ENCODE assay signal across 8 cellular contexts in genomic region chr13:30796132-30796832, GRCh38.
DNase-seq lines count a peak whose midpoint lies in the region; ATAC-seq and TF ChIP-seq lines count a peak whose summit lies in the region.

No MANE protein-coding gene starts in this region.

- H3K9me3 ChIP-seq in T-helper 17 cell (ENCODE audit: control insufficient read depth, low read length, poor library complexity, severe bottlenecking) (no peaks in the 10 kb centered on the region), upper lobe of right lung (no peaks in the 10 kb centered on the region), BE2C (no peaks in the 10 kb centered on the region; the same call in 1 of the 2 replicates)

- DNase-seq in stimulated activated CD4-positive, alpha-beta T cell treated with anti-CD3 and anti-CD28 coated beads, Interleukin-15, amount 100 ng/mL, for 24 hours = peak; percentile 16
- DNase-seq in stimulated activated CD4-positive, alpha-beta T cell treated with anti-CD3 and anti-CD28 coated beads, Interleukin-2, amount 100 ng/mL, for 24 hours = no peak
- DNase-seq in T-helper 17 cell (no peak), fibroblast of villous mesenchyme (ENCODE audit: low read depth) (peak; percentile 57), upper lobe of right lung (no peak), BE2C (no peak)

- no peaks in the 10 kb centered on the region for H3K36me3 Mint-ChIP-seq in T-helper 17 cell (ENCODE audit: low read depth)

- intact Hi-C loops in upper lobe of right lung (cut with DNase I) = no loop called here

- ATAC-seq in T-helper 17 cell (peak; percentile 61), upper lobe of right lung (peak; percentile 45), HG02642 (IDR thresholded peaks at IDR 0.05; ENCODE audit: poor library complexity, unreplicated experiment) (no peak), GM21737 (IDR thresholded peaks at IDR 0.05; ENCODE audit: unreplicated experiment) (no peak)

- H3K27me3 ChIP-seq in upper lobe of right lung = no peaks in the 10 kb centered on the region
- no peaks in the 10 kb centered on the region for H3K27me3 ChIP-seq in BE2C

- no peaks in the 10 kb centered on the region for H3K27me3 Mint-ChIP-seq in T-helper 17 cell

- H3K4me3 ChIP-seq in fibroblast of villous mesenchyme (ENCODE audit: low read depth, low read length) (no peak overlapping the region), upper lobe of right lung (peak overlapping the region; percentile 12), BE2C (ENCODE audit: low read depth, low read length) (no peak overlapping the region)

- H3K4me1 ChIP-seq in upper lobe of right lung (peaks cover 19% of the 10 kb centered on the region), BE2C (peaks cover 18% of the 10 kb centered on the region)

- H3K36me3 ChIP-seq in upper lobe of right lung (no peaks in the 10 kb centered on the region), BE2C (no peaks in the 10 kb centered on the region)

- no peak overlapping the region for H3K27ac ChIP-seq in upper lobe of right lung

- TF ChIP-seq CTCF in fibroblast of villous mesenchyme (IDR thresholded peaks at IDR 0.05; ENCODE audit: insufficient read depth, low read depth, low read length) (no peak), upper lobe of right lung (IDR thresholded peaks at IDR 0.05) (peak; percentile 6), BE2C (IDR thresholded peaks at IDR 0.05; ENCODE audit: low read depth, low read length) (no peak)

- peaks cover 31% of the 10 kb centered on the region for H3K4me1 Mint-ChIP-seq in T-helper 17 cell

- H3K27ac Mint-ChIP-seq in T-helper 17 cell = peak overlapping the region; percentile 92

- H3K4me3 Mint-ChIP-seq in T-helper 17 cell = peak overlapping the region; percentile 80

Comparison
In these comparisons a context has a peak if more than half of its experiments do, and no peak if none do; other contexts are left out.
1. DNase-seq: peak in stimulated activated CD4-positive, alpha-beta T cell treated with anti-CD3 and anti-CD28 coated beads, Interleukin-15, amount 100 ng/mL, for 24 hours (single experiment) and fibroblast of villous mesenchyme (single experiment); none in stimulated activated CD4-positive, alpha-beta T cell treated with anti-CD3 and anti-CD28 coated beads, Interleukin-2, amount 100 ng/mL, for 24 hours (0 of 2), T-helper 17 cell (0 of 3), upper lobe of right lung (single experiment) and BE2C (single experiment).
2. ATAC-seq: peak in T-helper 17 cell (single experiment) and upper lobe of right lung (single experiment); none in HG02642 (single experiment) and GM21737 (single experiment).